ENCODE assay signal across 14 cellular contexts in the genomic region with DNA sequence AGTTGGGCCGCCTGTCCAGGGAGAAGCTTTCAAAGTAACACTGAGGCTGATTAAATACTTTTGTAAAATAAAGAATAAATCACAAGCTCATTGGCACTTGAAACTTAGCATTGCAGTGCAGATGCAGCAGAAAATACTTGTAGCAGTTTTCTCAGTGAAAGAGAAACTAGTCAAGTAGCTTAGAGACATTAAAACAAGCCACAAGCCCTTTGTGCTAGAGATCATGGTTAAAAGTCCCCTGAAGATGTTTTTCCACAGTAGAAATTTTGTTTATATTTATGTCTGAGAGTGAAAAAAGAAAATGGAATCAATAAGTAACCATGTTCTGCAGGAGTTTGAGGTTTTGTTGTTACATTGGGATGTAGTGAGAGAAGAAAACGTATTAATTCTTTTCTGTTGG. TPM values are rescaled to one million over a fixed set of nuclear protein-coding genes. Genes with fewer than 3 reads are reported as not detected.
DNase-seq lines count a peak whose midpoint lies in the region; ATAC-seq, FAIRE-seq and TF ChIP-seq lines count a peak whose summit lies in the region.
"Had no signal": no experiment of that assay in that cellular context is flagged by ENCODE, and none has a peak within 500 bp of the region (broad histone marks: within the 10 kb centered on the region; RNA-seq: fewer than 3 reads in every experiment).

No MANE protein-coding gene starts in this region.

- 86 to 90% methylated on average over 1 to 2 of the region's 2 CpGs for WGBS in ectodermal cell, 2 experiments

- FAIRE-seq in RCC 7860 (lab: Jason Lieb, UNC): no peak

- no peaks in the 10 kb centered on the region for H3K27me3 ChIP-seq in ectodermal cell (ENCODE audit: control insufficient read depth, insufficient read depth, low read length, poor library complexity, severe bottlenecking)
- no peaks in the 10 kb centered on the region for H3K27me3 ChIP-seq in vagina

- H3K9me3 ChIP-seq in ectodermal cell (ENCODE audit: control insufficient read depth, low read length): no peaks in the 10 kb centered on the region
- no peaks in the 10 kb centered on the region for H3K9me3 ChIP-seq in vagina

- no peak for TF ChIP-seq CTCF in vagina (IDR thresholded peaks at IDR 0.05)

- peaks cover 46% of the 10 kb centered on the region for H3K4me1 Mint-ChIP-seq in activated T-cell treated with anti-CD3 and anti-CD28 coated beads, Interleukin-2, amount 50 U/mL, for 72 hours (ENCODE audit: low read depth)

- H3K27me3 Mint-ChIP-seq in activated T-cell treated with anti-CD3 and anti-CD28 coated beads, Interleukin-2, amount 50 U/mL, for 72 hours (ENCODE audit: low read depth): no peaks in the 10 kb centered on the region
- H3K27me3 Mint-ChIP-seq: activated naive CD8-positive, alpha-beta T cell treated with anti-CD3 and anti-CD28 coated beads for 36 hours had no signal

- peak overlapping the region in 1 of 2 donors; percentile 39 for H3K4me3 Mint-ChIP-seq in activated T-cell treated with anti-CD3 and anti-CD28 coated beads, Interleukin-2, amount 50 U/mL, for 72 hours
- H3K4me3 Mint-ChIP-seq: activated naive CD8-positive, alpha-beta T cell treated with anti-CD3 and anti-CD28 coated beads for 36 hours had no signal

- peaks cover 0 to 4% of the 10 kb centered on the region in 2 donors for H3K36me3 Mint-ChIP-seq in activated T-cell treated with anti-CD3 and anti-CD28 coated beads, Interleukin-2, amount 50 U/mL, for 72 hours (ENCODE audit: insufficient read depth in 2 of 2)

- TF ChIP-seq POLR2A in vagina (IDR thresholded peaks at IDR 0.05): no peak

- H3K27ac ChIP-seq in ectodermal cell (ENCODE audit: insufficient read depth, low read depth, low read length, poor library complexity, severe bottlenecking) (peak overlapping the region; percentile 47), substantia nigra (ENCODE audit: low read depth, low read length, poor library complexity, severe bottlenecking) (peak overlapping the region; percentile 90), vagina (no peak overlapping the region)

- no peak for ATAC-seq in activated T-cell treated with anti-CD3 and anti-CD28 coated beads, Interleukin-2, amount 50 U/mL, for 72 hours (replicated peaks in 1 of 2)
- peak; percentile 45 for ATAC-seq in HG03196 (IDR thresholded peaks at IDR 0.05; ENCODE audit: unreplicated experiment)
- ATAC-seq: SK-N-SH treated with all-trans-retinoic acid at 6 μM for 48 hours had no signal

- intact Hi-C loops in vagina (cut with DNase I): no loop called here

- H3K4me3 ChIP-seq in ectodermal cell (ENCODE audit: insufficient read depth, low read depth, low read length) (no peak overlapping the region), vagina (no peak overlapping the region)

- H3K27ac Mint-ChIP-seq in activated T-cell treated with anti-CD3 and anti-CD28 coated beads, Interleukin-2, amount 50 U/mL, for 72 hours: peak overlapping the region; percentile 88

- no peaks in the 10 kb centered on the region for H3K9me3 Mint-ChIP-seq in activated T-cell treated with anti-CD3 and anti-CD28 coated beads, Interleukin-2, amount 50 U/mL, for 72 hours
- H3K9me3 Mint-ChIP-seq: activated naive CD8-positive, alpha-beta T cell treated with anti-CD3 and anti-CD28 coated beads for 36 hours; neural crest cell had no signal

- H3K4me1 ChIP-seq in ectodermal cell (ENCODE audit: control insufficient read depth, insufficient read depth, low read length) (peaks cover 20% of the 10 kb centered on the region), vagina (peaks cover 48% of the 10 kb centered on the region)

- DNase-seq in activated T-cell treated with anti-CD3 and anti-CD28 coated beads, Interleukin-2, amount 50 U/mL, for 72 hours: no peak
- no peak for DNase-seq in activated T-cell treated with anti-CD3 and anti-CD28 coated beads, Interleukin-2, amount 50 U/mL, for 1 hour
- no peak for DNase-seq in substantia nigra (lab: John Stamatoyannopoulos, UW)
- no peak for DNase-seq in vagina (ENCODE audit: extremely low spot score in 2 of 2)
- DNase-seq in RCC 7860 (ENCODE audit: low spot score): no peak
- no peak for DNase-seq in cerebellar cortex (ENCODE audit: low spot score)
- DNase-seq: activated CD4-positive, CD25-positive, alpha-beta regulatory T cell treated with anti-CD3 and anti-CD28 coated beads, Interleukin-2, amount 50 U/mL, for 72 hours; activated naive CD8-positive, alpha-beta T cell treated with anti-CD3 and anti-CD28 coated beads for 36 hours; cortex of kidney; NCI-H2029 had no signal

- H3K36me3 ChIP-seq in ectodermal cell (ENCODE audit: control insufficient read depth, insufficient read depth, low read length) (no peaks in the 10 kb centered on the region), vagina (no peaks in the 10 kb centered on the region)

RNA-seq across cellular contexts. Expression of gene PSEN1, which starts 5.9 kb away (rescaled TPM):
- total RNA-seq in activated T-cell treated with anti-CD3 and anti-CD28 coated beads, Interleukin-2, amount 50 U/mL, for 72 hours: 10 to 100 TPM; 40.1 to 42.2 TPM
- 81.5 TPM for polyA plus RNA-seq in ectodermal cell (2013, experiment 1 of 4)
- 86.5 TPM for polyA plus RNA-seq in ectodermal cell (2013, experiment 2 of 4)
- polyA plus RNA-seq in ectodermal cell (2013, experiment 3 of 4): 55.0 TPM
- polyA plus RNA-seq in ectodermal cell (2013, experiment 4 of 4): 64.2 TPM
- total RNA-seq in vagina: 47.1 TPM
